1 cellular context compared by ENCODE assay signal in the genomic region with DNA sequence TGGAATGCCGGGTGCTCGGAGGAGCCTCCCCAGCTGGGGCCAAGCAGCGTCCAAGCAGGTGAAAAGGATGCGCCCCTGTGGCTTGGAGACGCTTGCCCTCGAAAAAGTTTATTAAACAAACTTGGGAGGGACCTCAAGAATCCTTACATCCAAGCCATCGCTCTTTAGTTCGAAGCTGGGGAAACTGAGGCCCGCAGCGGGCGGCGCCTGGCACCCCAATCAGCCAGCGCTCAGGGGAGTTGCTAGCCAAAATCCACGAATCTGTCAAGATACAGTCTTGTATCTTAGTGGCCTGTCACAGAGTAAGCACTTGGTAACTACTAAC.
TF ChIP-seq lines count a peak whose summit lies in the region.

No MANE protein-coding gene starts in this region.

TF ChIP-seq in liver, 16 proteins besides CTCF, POLR2A, EP300 and RAD21 (continued from another document):
- TF ChIP-seq REST (IDR thresholded peaks at IDR 0.05): no peak
- no peak for TF ChIP-seq FOXA2 (IDR thresholded peaks at IDR 0.05)
- TF ChIP-seq JUND (IDR thresholded peaks at IDR 0.05): no peak
- TF ChIP-seq SP1 (IDR thresholded peaks at IDR 0.05): no peak
- no peak for TF ChIP-seq HNF4G (IDR thresholded peaks at IDR 0.05)
